In genomic region chr20:47327711-47328110, GRCh38 we compare ENCODE assay signal across 12 cellular contexts. TPM values are rescaled to one million over a fixed set of nuclear protein-coding genes. Genes with fewer than 3 reads are reported as not detected.
DNase-seq lines count a peak whose midpoint lies in the region; ATAC-seq and TF ChIP-seq lines count a peak whose summit lies in the region.
"Had no signal": no experiment of that assay in that cellular context is flagged by ENCODE, and none has a peak within 500 bp of the region (broad histone marks: within the 10 kb centered on the region; RNA-seq: fewer than 3 reads in every experiment).

No MANE protein-coding gene starts in this region.

- peaks cover 74% of the 10 kb centered on the region for H3K4me1 Mint-ChIP-seq in Calu3 (ENCODE audit: low read depth, unreplicated experiment)
- H3K4me1 Mint-ChIP-seq in stimulated activated memory B cell treated with anti-CD40 and anti-IgM and Interleukin-4, amounts not matched to agents 10 μg/mL and 1 μg/mL and 100 μg/mL, for 72 hours, result peaks cover 46% of the 10 kb centered on the region

- no peak overlapping the region for H3K4me3 Mint-ChIP-seq in Calu3 (ENCODE audit: low read depth, unreplicated experiment)
- no peak overlapping the region for H3K4me3 Mint-ChIP-seq in stimulated activated memory B cell treated with anti-CD40 and anti-IgM and Interleukin-4, amounts not matched to agents 10 μg/mL and 1 μg/mL and 100 μg/mL, for 72 hours
- H3K4me3 Mint-ChIP-seq: activated naive CD8-positive, alpha-beta T cell treated with anti-CD3 and anti-CD28 coated beads, Interleukin-2, amount 50 U/mL, for 24 hours; T-helper 2 cell treated with Interferon-gamma antibody and Interleukin-4, amounts not matched to agents 5 μg/mL and 100 μg/mL, for 36 hours had no signal

- CTCF ChIA-PET in Calu3 (lab: Charles Lee), result interaction anchor here (1.1 kb wide), 2 partner anchors 23 to 33 kb away, joined by 4 read pairs; no protein-coding TSS in a partner anchor

- H3K27me3 ChIP-seq in liver (ENCODE audit: control insufficient read depth in 4 of 4, insufficient read depth in 4 of 4, low read length in 3 of 4), result no peaks in the 10 kb centered on the region
- H3K27me3 ChIP-seq: BLaER1 had no signal

- no peak overlapping the region for H3K4me3 ChIP-seq in liver (ENCODE audit: low read depth in 1 of 3, low read length in 3 of 3)
- H3K4me3 ChIP-seq: BLaER1 had no signal

- DNase-seq in Calu3 (no peak), NK-92 (lab: John Stamatoyannopoulos, UW; ENCODE audit: unreplicated experiment) (no peak), NCI-H446 treated with DMSO at 0.1 percent for 48 hours (lab: John Stamatoyannopoulos, UW) (no peak)
- no peak for DNase-seq in stimulated activated naive CD4-positive, alpha-beta T cell (lab: John Stamatoyannopoulos, UW)
- DNase-seq: activated naive CD8-positive, alpha-beta T cell treated with anti-CD3 and anti-CD28 coated beads, Interleukin-2, amount 50 U/mL, for 24 hours; GOT3; stimulated activated CD4-positive, alpha-beta T cell treated with anti-CD3 and anti-CD28 coated beads, Interleukin-1b, Interleukin-23, amount 100 ng/mL, for 48 hours had no signal

- H3K4me1 ChIP-seq in liver (ENCODE audit: control insufficient read depth in 4 of 4, insufficient read depth in 4 of 4, low read length in 3 of 4), result peaks cover 15 to 24% (median 19%) of the 10 kb centered on the region in 4 donors

- WGBS in liver, result 62% methylated on average over 7 of the region's 7 CpGs

- no peak overlapping the region for H3K9ac ChIP-seq in liver (ENCODE audit: low read depth in 1 of 2, low read length in 2 of 2)
- H3K9ac ChIP-seq: BLaER1 had no signal

- TF ChIP-seq CTCF in Calu3 (IDR thresholded peaks at IDR 0.05; ENCODE audit: unreplicated experiment) (no peak), VCaP (conservative IDR thresholded peaks at IDR 0.05) (no peak), liver (IDR thresholded peaks at IDR 0.05; ENCODE audit: low read depth, low read length, missing input control) (no peak)

- ATAC-seq in stimulated activated memory B cell treated with anti-CD40 and anti-IgM and Interleukin-4, amounts not matched to agents 10 μg/mL and 1 μg/mL and 100 μg/mL, for 72 hours, result no peak
- ATAC-seq: activated naive CD8-positive, alpha-beta T cell treated with anti-CD3 and anti-CD28 coated beads, Interleukin-2, amount 50 U/mL, for 24 hours had no signal

- H3K36me3 ChIP-seq in liver (ENCODE audit: control insufficient read depth in 4 of 4, insufficient read depth in 3 of 4, low read depth in 1 of 4, low read length in 3 of 4), result no peaks in the 10 kb centered on the region

- peaks cover 3% of the 10 kb centered on the region for H3K9me3 Mint-ChIP-seq in Calu3 (ENCODE audit: low read depth, unreplicated experiment)
- no peaks in the 10 kb centered on the region for H3K9me3 Mint-ChIP-seq in stimulated activated memory B cell treated with anti-CD40 and anti-IgM and Interleukin-4, amounts not matched to agents 10 μg/mL and 1 μg/mL and 100 μg/mL, for 72 hours
- H3K9me3 Mint-ChIP-seq: activated naive CD8-positive, alpha-beta T cell treated with anti-CD3 and anti-CD28 coated beads, Interleukin-2, amount 50 U/mL, for 24 hours; T-helper 2 cell treated with Interferon-gamma antibody and Interleukin-4, amounts not matched to agents 5 μg/mL and 100 μg/mL, for 36 hours had no signal

- H3K27ac ChIP-seq in VCaP (peak overlapping the region; percentile 95), liver (ENCODE audit: low read depth in 1 of 2, low read length in 2 of 2) (no peak overlapping the region)
- H3K27ac ChIP-seq: BLaER1 had no signal

- BruUV-seq in Calu3 (replicated peaks; lab: Mats Ljungman, UMichigan), result no TSS peak

- no peaks in the 10 kb centered on the region for H3K9me3 ChIP-seq in liver (ENCODE audit: control insufficient read depth in 4 of 4, low read length in 3 of 4)
- H3K9me3 ChIP-seq: BLaER1 had no signal

- intact Hi-C loops in Calu3 (cut with micrococcal nuclease; ENCODE audit: unreplicated experiment), result no loop called here

- H3K36me3 Mint-ChIP-seq in Calu3 (ENCODE audit: insufficient read depth, unreplicated experiment), result peaks cover 20% of the 10 kb centered on the region
- peaks cover 46% of the 10 kb centered on the region for H3K36me3 Mint-ChIP-seq in stimulated activated memory B cell treated with anti-CD40 and anti-IgM and Interleukin-4, amounts not matched to agents 10 μg/mL and 1 μg/mL and 100 μg/mL, for 72 hours

- TF ChIP-seq RAD21 in liver (IDR thresholded peaks at IDR 0.05), result no peak

- H3K27ac Mint-ChIP-seq in Calu3 (ENCODE audit: unreplicated experiment), result peak overlapping the region; percentile 7
- peak overlapping the region; percentile 61 for H3K27ac Mint-ChIP-seq in stimulated activated memory B cell treated with anti-CD40 and anti-IgM and Interleukin-4, amounts not matched to agents 10 μg/mL and 1 μg/mL and 100 μg/mL, for 72 hours
- H3K27ac Mint-ChIP-seq: activated naive CD8-positive, alpha-beta T cell treated with anti-CD3 and anti-CD28 coated beads, Interleukin-2, amount 50 U/mL, for 24 hours; T-helper 2 cell treated with Interferon-gamma antibody and Interleukin-4, amounts not matched to agents 5 μg/mL and 100 μg/mL, for 36 hours had no signal

- H3K27me3 Mint-ChIP-seq in Calu3 (ENCODE audit: unreplicated experiment), result no peaks in the 10 kb centered on the region
- H3K27me3 Mint-ChIP-seq in stimulated activated memory B cell treated with anti-CD40 and anti-IgM and Interleukin-4, amounts not matched to agents 10 μg/mL and 1 μg/mL and 100 μg/mL, for 72 hours, result no peaks in the 10 kb centered on the region
- H3K27me3 Mint-ChIP-seq: activated naive CD8-positive, alpha-beta T cell treated with anti-CD3 and anti-CD28 coated beads, Interleukin-2, amount 50 U/mL, for 24 hours had no signal

TF ChIP-seq in liver, 16 proteins besides CTCF, POLR2A, EP300 and RAD21:
- TF ChIP-seq NR2F2 (IDR thresholded peaks at IDR 0.05) (peak; percentile 19), ATF3 (IDR thresholded peaks at IDR 0.05) (no peak)

RNA-seq across cellular contexts. Expression of gene ZMYND8, which starts 28.8 kb away (rescaled TPM):
- total RNA-seq in Calu3 (2022), result 53.1 and 77.3 TPM in 2 replicates
- 10 to 100 TPM in 1 of 2 donors, 1 to 10 TPM in 1; 9.3 to 23.5 TPM for total RNA-seq in liver
- polyA plus RNA-seq in liver, result 1 to 10 TPM; 3.3 to 4.4 TPM
